Comparison of ENCODE assay signal across 14 cellular contexts in genomic region chr19:13019330-13019729, GRCh38. TPM values are rescaled to one million over a fixed set of nuclear protein-coding genes. Genes with fewer than 3 reads are reported as not detected.
A peak's percentile ranks its signal among the peaks of the same experiment; 100 is the strongest.
DNase-seq lines count a peak whose midpoint lies in the region; ATAC-seq and TF ChIP-seq lines count a peak whose summit lies in the region.
"Had no signal": no experiment of that assay in that cellular context is flagged by ENCODE, and none has a peak within 500 bp of the region (broad histone marks: within the 10 kb centered on the region; RNA-seq: fewer than 3 reads in every experiment).

No MANE protein-coding gene starts in this region.

- H3K27ac Mint-ChIP-seq in type B pancreatic cell, result no peak overlapping the region
- no peak overlapping the region for H3K27ac Mint-ChIP-seq in CD8-positive, alpha-beta T cell
- H3K27ac Mint-ChIP-seq: IgD-negative memory B cell had no signal

- H3K27ac ChIP-seq in Panc1 (ENCODE audit: low read length) (peak overlapping the region; percentile 99), dorsolateral prefrontal cortex (peak overlapping the region; percentile 90 to 100 (median 99)), prostate gland (peak overlapping the region; percentile 96 to 97)
- no peak overlapping the region for H3K27ac ChIP-seq in CD8-positive, alpha-beta T cell (ENCODE audit: low read depth, low read length)

- in situ Hi-C loops in Panc1 (cut with HindIII; ENCODE audit: low pct_unique_long_range_greater_than_20kb, low sequenced_read_pairs), result no loop called here

- H3K27me3 ChIP-seq in Panc1 (ENCODE audit: control insufficient read depth, insufficient read depth, low read length), result no peaks in the 10 kb centered on the region
- H3K27me3 ChIP-seq in dorsolateral prefrontal cortex, result no peaks in the 10 kb centered on the region
- H3K27me3 ChIP-seq in prostate gland (replicated peaks; ENCODE audit: insufficient read depth), result no peaks in the 10 kb centered on the region
- H3K27me3 ChIP-seq in CD8-positive, alpha-beta T cell (ENCODE audit: insufficient read depth, low read length), result peaks cover 7% of the 10 kb centered on the region

- POLR2A ChIA-PET in Panc1 (lab: Charles Lee), result no interaction called here
- POLR2A ChIA-PET in CD8-positive, alpha-beta T cell (lab: Charles Lee), result no interaction called here

- TF ChIP-seq CTCF in Panc1 (IDR thresholded peaks at IDR 0.05) (no peak), dorsolateral prefrontal cortex (IDR thresholded peaks at IDR 0.05 in 54 of 56, conservative IDR thresholded peaks at IDR 0.05 in 2 of 56; ENCODE audit: low read depth in 1 of 56, partially characterized antibody in 56 of 56) (no peak), prostate gland (IDR thresholded peaks at IDR 0.05) (peak in 1 of 4 experiments; percentile 2), type B pancreatic cell (conservative IDR thresholded peaks at IDR 0.05) (no peak)
- TF ChIP-seq CTCF in CD8-positive, alpha-beta T cell (IDR thresholded peaks at IDR 0.05), result no peak

- TF ChIP-seq POLR2A in prostate gland (IDR thresholded peaks at IDR 0.05), result no peak

- peak overlapping the region; percentile 21 for H3K4me3 Mint-ChIP-seq in type B pancreatic cell
- no peak overlapping the region for H3K4me3 Mint-ChIP-seq in CD8-positive, alpha-beta T cell
- H3K4me3 Mint-ChIP-seq: IgD-negative memory B cell had no signal

- WGBS in prostate gland, result 23% methylated on average over 4 of the region's 4 CpGs

- intact Hi-C loops in Panc1 (cut with micrococcal nuclease; ENCODE audit: unreplicated experiment) (no loop called here), dorsolateral prefrontal cortex (cut with DNase I) (no loop called here), prostate gland (cut with DNase I) (loop anchor here (2.0 kb wide), 1 partner anchor 23 kb away; no protein-coding TSS in a partner anchor)
- intact Hi-C loops in CD8-positive, alpha-beta T cell (cut with DNase I, micrococcal nuclease), result no loop called here

- H3K9me3 ChIP-seq in Panc1 (ENCODE audit: control insufficient read depth, insufficient read depth, low read depth, low read length) (no peaks in the 10 kb centered on the region), prostate gland (no peaks in the 10 kb centered on the region)
- H3K9me3 ChIP-seq in CD8-positive, alpha-beta T cell (ENCODE audit: low read length), result no peaks in the 10 kb centered on the region

- H3K4me3 ChIP-seq in Panc1 (ENCODE audit: low read depth in 2 of 2, low read length in 2 of 2) (no peak overlapping the region; a peak in 1 of 4 replicates), dorsolateral prefrontal cortex (peak overlapping the region in 15 of 59 donors; percentile 5 to 73 (median 15)), prostate gland (no peak overlapping the region)
- H3K4me3 ChIP-seq in CD8-positive, alpha-beta T cell (ENCODE audit: low read depth, low read length), result no peak overlapping the region

- H3K36me3 ChIP-seq in Panc1 (ENCODE audit: control insufficient read depth, insufficient read depth, low read length) (no peaks in the 10 kb centered on the region), prostate gland (no peaks in the 10 kb centered on the region)
- H3K36me3 ChIP-seq in CD8-positive, alpha-beta T cell (ENCODE audit: insufficient read depth, low read length), result no peaks in the 10 kb centered on the region

- no TSS peak for BruUV-seq in Panc1 (replicated peaks; lab: Mats Ljungman, UMichigan)

- DNase-seq in Panc1 (ENCODE audit: low read depth, low spot score), result no peak
- DNase-seq in dorsolateral prefrontal cortex, result no peak
- DNase-seq in prostate gland (ENCODE audit: low spot score), result no peak
- no peak for DNase-seq in type B pancreatic cell (ENCODE audit: extremely low spot score, unreplicated experiment)
- DNase-seq in CD8-positive, alpha-beta T cell, result no peak
- DNase-seq in AML-193 (lab: John Stamatoyannopoulos, UW), result no peak
- DNase-seq: activated naive CD4-positive, alpha-beta T cell treated with Interleukin-2 at 50 U/mL for 16 hours; COR-L47; midbrain; NCI-H1105; NCI-H446 had no signal

- ATAC-seq in Panc1, result no peak
- no peak for ATAC-seq in CD8-positive, alpha-beta T cell
- ATAC-seq in GM19023 (IDR thresholded peaks at IDR 0.05; ENCODE audit: unreplicated experiment), result no peak

- peaks cover 57% of the 10 kb centered on the region for H3K4me1 ChIP-seq in Panc1 (ENCODE audit: control insufficient read depth, insufficient read depth, low read length)
- H3K4me1 ChIP-seq in prostate gland (replicated peaks), result peaks cover 38% of the 10 kb centered on the region
- H3K4me1 ChIP-seq in CD8-positive, alpha-beta T cell (ENCODE audit: insufficient read depth, low read length), result peaks cover 16% of the 10 kb centered on the region
- H3K4me1 ChIP-seq: parathyroid adenoma had no signal

- CTCF ChIA-PET in Panc1 (lab: Charles Lee), result no interaction called here
- CTCF ChIA-PET in CD8-positive, alpha-beta T cell (lab: Charles Lee), result no interaction called here

- peaks cover 100% of the 10 kb centered on the region for H3K27me3 Mint-ChIP-seq in type B pancreatic cell
- peaks cover 48% of the 10 kb centered on the region for H3K27me3 Mint-ChIP-seq in CD8-positive, alpha-beta T cell (ENCODE audit: low read depth)

- peaks cover 3% of the 10 kb centered on the region for H3K36me3 Mint-ChIP-seq in type B pancreatic cell
- H3K36me3 Mint-ChIP-seq in CD8-positive, alpha-beta T cell, result no peaks in the 10 kb centered on the region
- H3K36me3 Mint-ChIP-seq: IgD-negative memory B cell had no signal

- H3K4me1 Mint-ChIP-seq in type B pancreatic cell (ENCODE audit: unreplicated experiment), result peaks cover 30% of the 10 kb centered on the region
- H3K4me1 Mint-ChIP-seq in CD8-positive, alpha-beta T cell (ENCODE audit: low read depth), result peaks cover 16% of the 10 kb centered on the region

- no peaks in the 10 kb centered on the region for H3K9me3 Mint-ChIP-seq in type B pancreatic cell
- no peaks in the 10 kb centered on the region for H3K9me3 Mint-ChIP-seq in CD8-positive, alpha-beta T cell
- H3K9me3 Mint-ChIP-seq: IgD-negative memory B cell had no signal

RNA-seq across cellular contexts. Expression of gene NFIX, which starts 24.1 kb away (rescaled TPM):
- 144 TPM for total RNA-seq in Panc1 (2021; ENCODE audit: unreplicated experiment)
- 107 TPM for polyA plus RNA-seq in Panc1 (2012; ENCODE audit: insufficient read length)
- total RNA-seq in dorsolateral prefrontal cortex, result 100 to 1,000 TPM; 219 to 402 (median 309) TPM
- 100 to 1,000 TPM; 185 to 286 TPM for total RNA-seq in prostate gland
- 4.2 and 12.4 TPM in 2 replicates for total RNA-seq in type B pancreatic cell (ENCODE audit: low replicate concordance)
- total RNA-seq in CD8-positive, alpha-beta T cell, result 1 to 10 TPM; 2.5 to 5.0 TPM

RNA-seq across cellular contexts. Expression of gene DAND5, which starts 50.0 kb away (rescaled TPM):
- total RNA-seq in Panc1 (2021; ENCODE audit: unreplicated experiment), result 0.54 TPM
- polyA plus RNA-seq in Panc1 (2012; ENCODE audit: insufficient read length), result 1.5 TPM
- 1 to 10 TPM in 1 of 120 experiments, under 1 TPM in 49, not detected in 70; 0.14 to 1.1 (median 0.35) TPM for total RNA-seq in dorsolateral prefrontal cortex
- 1 to 10 TPM in 1 of 2 donors, not detected in 1; 1.8 TPM for total RNA-seq in prostate gland
- total RNA-seq in type B pancreatic cell (ENCODE audit: low replicate concordance), result not detected in 2 replicates
- total RNA-seq in CD8-positive, alpha-beta T cell, result not detected
- polyA plus RNA-seq: IgD-negative memory B cell had no signal

Comparison
In these comparisons a context has a peak if more than half of its experiments do, and no peak if none do; other contexts are left out.
1. RNA of gene NFIX, which starts 24.1 kb away (total RNA-seq): 219 to 402 TPM in dorsolateral prefrontal cortex, 185 to 286 TPM in prostate gland and 144 TPM in Panc1 (single experiment); 4.2 to 12.4 TPM in type B pancreatic cell and 2.5 to 5.0 TPM in CD8-positive, alpha-beta T cell; every median in the first group is over 10 times any median in the second.